1 cellular context compared by ENCODE assay signal in genomic region chr21:44890338-44890931, GRCh38.
TF ChIP-seq lines count a peak whose summit lies in the region.

No MANE protein-coding gene starts in this region.

TF ChIP-seq in HepG2, 621 proteins besides CTCF, POLR2A, EP300 and RAD21 (continued from another document and continues in another):
- TF ChIP-seq TEF (CRISPR knock-in tag; IDR thresholded peaks at IDR 0.05): no peak
- TF ChIP-seq ZNF687 (CRISPR knock-in tag; IDR thresholded peaks at IDR 0.05): peak; percentile 93
- TF ChIP-seq, protein P1, sequence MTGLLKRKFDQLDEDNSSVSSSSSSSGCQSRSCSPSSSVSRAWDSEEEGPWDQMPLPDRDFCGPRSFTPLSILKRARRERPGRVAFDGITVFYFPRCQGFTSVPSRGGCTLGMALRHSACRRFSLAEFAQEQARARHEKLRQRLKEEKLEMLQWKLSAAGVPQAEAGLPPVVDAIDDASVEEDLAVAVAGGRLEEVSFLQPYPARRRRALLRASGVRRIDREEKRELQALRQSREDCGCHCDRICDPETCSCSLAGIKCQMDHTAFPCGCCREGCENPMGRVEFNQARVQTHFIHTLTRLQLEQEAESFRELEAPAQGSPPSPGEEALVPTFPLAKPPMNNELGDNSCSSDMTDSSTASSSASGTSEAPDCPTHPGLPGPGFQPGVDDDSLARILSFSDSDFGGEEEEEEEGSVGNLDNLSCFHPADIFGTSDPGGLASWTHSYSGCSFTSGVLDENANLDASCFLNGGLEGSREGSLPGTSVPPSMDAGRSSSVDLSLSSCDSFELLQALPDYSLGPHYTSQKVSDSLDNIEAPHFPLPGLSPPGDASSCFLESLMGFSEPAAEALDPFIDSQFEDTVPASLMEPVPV (CRISPR knock-in tag; IDR thresholded peaks at IDR 0.05): no peak
- TF ChIP-seq ZNF619 (CRISPR knock-in tag; IDR thresholded peaks at IDR 0.05): no peak
- TF ChIP-seq ZSCAN30 (CRISPR knock-in tag; IDR thresholded peaks at IDR 0.05): no peak
- TF ChIP-seq ZNF563 (CRISPR knock-in tag; IDR thresholded peaks at IDR 0.05): no peak
- no peak for TF ChIP-seq ZNF772 (CRISPR knock-in tag; IDR thresholded peaks at IDR 0.05)
- TF ChIP-seq, protein P2, sequence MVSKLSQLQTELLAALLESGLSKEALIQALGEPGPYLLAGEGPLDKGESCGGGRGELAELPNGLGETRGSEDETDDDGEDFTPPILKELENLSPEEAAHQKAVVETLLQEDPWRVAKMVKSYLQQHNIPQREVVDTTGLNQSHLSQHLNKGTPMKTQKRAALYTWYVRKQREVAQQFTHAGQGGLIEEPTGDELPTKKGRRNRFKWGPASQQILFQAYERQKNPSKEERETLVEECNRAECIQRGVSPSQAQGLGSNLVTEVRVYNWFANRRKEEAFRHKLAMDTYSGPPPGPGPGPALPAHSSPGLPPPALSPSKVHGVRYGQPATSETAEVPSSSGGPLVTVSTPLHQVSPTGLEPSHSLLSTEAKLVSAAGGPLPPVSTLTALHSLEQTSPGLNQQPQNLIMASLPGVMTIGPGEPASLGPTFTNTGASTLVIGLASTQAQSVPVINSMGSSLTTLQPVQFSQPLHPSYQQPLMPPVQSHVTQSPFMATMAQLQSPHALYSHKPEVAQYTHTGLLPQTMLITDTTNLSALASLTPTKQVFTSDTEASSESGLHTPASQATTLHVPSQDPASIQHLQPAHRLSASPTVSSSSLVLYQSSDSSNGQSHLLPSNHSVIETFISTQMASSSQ (IDR thresholded peaks at IDR 0.05; ENCODE audit: low read depth): no peak
- TF ChIP-seq, protein P2 (CRISPR knock-in tag; IDR thresholded peaks at IDR 0.05; ENCODE audit: borderline replicate concordance): no peak
- TF ChIP-seq ZZZ3 (CRISPR knock-in tag; IDR thresholded peaks at IDR 0.05; ENCODE audit: borderline replicate concordance): no peak
- TF ChIP-seq DR1 (CRISPR knock-in tag; IDR thresholded peaks at IDR 0.05): no peak
- TF ChIP-seq NR2C2 (CRISPR knock-in tag; IDR thresholded peaks at IDR 0.05; ENCODE audit: borderline replicate concordance): no peak
- TF ChIP-seq GATAD1 (CRISPR knock-in tag; IDR thresholded peaks at IDR 0.05): no peak
- TF ChIP-seq RFXAP (CRISPR knock-in tag; IDR thresholded peaks at IDR 0.05; ENCODE audit: borderline replicate concordance): no peak
- TF ChIP-seq DPF2 (CRISPR knock-in tag; IDR thresholded peaks at IDR 0.05; ENCODE audit: borderline replicate concordance, low read depth): no peak
- peak; percentile 38; the same call in 1 of the 3 replicates for TF ChIP-seq MXI1 (IDR thresholded peaks at IDR 0.05; ENCODE audit: borderline replicate concordance, low read depth, low read length)
- no peak for TF ChIP-seq ZNF280B (CRISPR knock-in tag; IDR thresholded peaks at IDR 0.05; ENCODE audit: borderline replicate concordance)
- TF ChIP-seq TSC22D2 (CRISPR knock-in tag; IDR thresholded peaks at IDR 0.05; ENCODE audit: borderline replicate concordance): no peak
- TF ChIP-seq ZNF83 (CRISPR knock-in tag; IDR thresholded peaks at IDR 0.05; ENCODE audit: borderline replicate concordance): no peak
- no peak for TF ChIP-seq ZNF343 (CRISPR knock-in tag; IDR thresholded peaks at IDR 0.05)
- TF ChIP-seq ZMYM4 (CRISPR knock-in tag; IDR thresholded peaks at IDR 0.05): no peak
- no peak for TF ChIP-seq SALL2 (CRISPR knock-in tag; IDR thresholded peaks at IDR 0.05)
- no peak for TF ChIP-seq SIN3B (IDR thresholded peaks at IDR 0.05; ENCODE audit: low read length)
- no peak for TF ChIP-seq XBP1 (CRISPR knock-in tag; IDR thresholded peaks at IDR 0.05)
- TF ChIP-seq, protein P3, sequence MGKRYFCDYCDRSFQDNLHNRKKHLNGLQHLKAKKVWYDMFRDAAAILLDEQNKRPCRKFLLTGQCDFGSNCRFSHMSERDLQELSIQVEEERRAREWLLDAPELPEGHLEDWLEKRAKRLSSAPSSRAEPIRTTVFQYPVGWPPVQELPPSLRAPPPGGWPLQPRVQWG (CRISPR knock-in tag; IDR thresholded peaks at IDR 0.05; ENCODE audit: borderline replicate concordance, low read depth): no peak
- no peak for TF ChIP-seq SOX6 (IDR thresholded peaks at IDR 0.05)
- TF ChIP-seq SOX6 (CRISPR knock-in tag; IDR thresholded peaks at IDR 0.05): no peak
- TF ChIP-seq ZNF746 (CRISPR knock-in tag; IDR thresholded peaks at IDR 0.05): no peak
- TF ChIP-seq GABPA (IDR thresholded peaks at IDR 0.05; ENCODE audit: low read depth, low read length): no peak
- TF ChIP-seq GABPA (CRISPR knock-in tag; IDR thresholded peaks at IDR 0.05; ENCODE audit: low read depth): no peak
- TF ChIP-seq ZSCAN21 (CRISPR knock-in tag; IDR thresholded peaks at IDR 0.05; ENCODE audit: borderline replicate concordance): no peak
- TF ChIP-seq ZNF549 (CRISPR knock-in tag; IDR thresholded peaks at IDR 0.05): no peak
- TF ChIP-seq, protein P4, sequence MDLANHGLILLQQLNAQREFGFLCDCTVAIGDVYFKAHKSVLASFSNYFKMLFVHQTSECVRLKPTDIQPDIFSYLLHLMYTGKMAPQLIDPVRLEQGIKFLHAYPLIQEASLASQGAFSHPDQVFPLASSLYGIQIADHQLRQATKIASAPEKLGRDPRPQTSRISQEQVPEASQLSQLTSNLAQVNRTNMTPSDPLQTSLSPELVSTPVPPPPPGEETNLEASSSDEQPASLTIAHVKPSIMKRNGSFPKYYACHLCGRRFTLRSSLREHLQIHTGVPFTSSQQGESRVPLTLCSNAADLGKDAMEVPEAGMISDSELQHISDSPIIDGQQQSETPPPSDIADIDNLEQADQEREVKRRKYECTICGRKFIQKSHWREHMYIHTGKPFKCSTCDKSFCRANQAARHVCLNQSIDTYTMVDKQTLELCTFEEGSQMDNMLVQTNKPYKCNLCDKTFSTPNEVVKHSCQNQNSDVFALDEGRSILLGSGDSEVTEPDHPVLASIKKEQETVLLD (CRISPR knock-in tag; IDR thresholded peaks at IDR 0.05; ENCODE audit: low read depth): no peak
- TF ChIP-seq, protein P5, sequence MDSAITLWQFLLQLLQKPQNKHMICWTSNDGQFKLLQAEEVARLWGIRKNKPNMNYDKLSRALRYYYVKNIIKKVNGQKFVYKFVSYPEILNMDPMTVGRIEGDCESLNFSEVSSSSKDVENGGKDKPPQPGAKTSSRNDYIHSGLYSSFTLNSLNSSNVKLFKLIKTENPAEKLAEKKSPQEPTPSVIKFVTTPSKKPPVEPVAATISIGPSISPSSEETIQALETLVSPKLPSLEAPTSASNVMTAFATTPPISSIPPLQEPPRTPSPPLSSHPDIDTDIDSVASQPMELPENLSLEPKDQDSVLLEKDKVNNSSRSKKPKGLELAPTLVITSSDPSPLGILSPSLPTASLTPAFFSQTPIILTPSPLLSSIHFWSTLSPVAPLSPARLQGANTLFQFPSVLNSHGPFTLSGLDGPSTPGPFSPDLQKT (CRISPR knock-in tag; IDR thresholded peaks at IDR 0.05; ENCODE audit: borderline replicate concordance): no peak
- no peak for TF ChIP-seq JUND (CRISPR knock-in tag; IDR thresholded peaks at IDR 0.05)
- TF ChIP-seq FOXC1 (CRISPR knock-in tag; IDR thresholded peaks at IDR 0.05; ENCODE audit: borderline replicate concordance): no peak
- TF ChIP-seq, protein P6, sequence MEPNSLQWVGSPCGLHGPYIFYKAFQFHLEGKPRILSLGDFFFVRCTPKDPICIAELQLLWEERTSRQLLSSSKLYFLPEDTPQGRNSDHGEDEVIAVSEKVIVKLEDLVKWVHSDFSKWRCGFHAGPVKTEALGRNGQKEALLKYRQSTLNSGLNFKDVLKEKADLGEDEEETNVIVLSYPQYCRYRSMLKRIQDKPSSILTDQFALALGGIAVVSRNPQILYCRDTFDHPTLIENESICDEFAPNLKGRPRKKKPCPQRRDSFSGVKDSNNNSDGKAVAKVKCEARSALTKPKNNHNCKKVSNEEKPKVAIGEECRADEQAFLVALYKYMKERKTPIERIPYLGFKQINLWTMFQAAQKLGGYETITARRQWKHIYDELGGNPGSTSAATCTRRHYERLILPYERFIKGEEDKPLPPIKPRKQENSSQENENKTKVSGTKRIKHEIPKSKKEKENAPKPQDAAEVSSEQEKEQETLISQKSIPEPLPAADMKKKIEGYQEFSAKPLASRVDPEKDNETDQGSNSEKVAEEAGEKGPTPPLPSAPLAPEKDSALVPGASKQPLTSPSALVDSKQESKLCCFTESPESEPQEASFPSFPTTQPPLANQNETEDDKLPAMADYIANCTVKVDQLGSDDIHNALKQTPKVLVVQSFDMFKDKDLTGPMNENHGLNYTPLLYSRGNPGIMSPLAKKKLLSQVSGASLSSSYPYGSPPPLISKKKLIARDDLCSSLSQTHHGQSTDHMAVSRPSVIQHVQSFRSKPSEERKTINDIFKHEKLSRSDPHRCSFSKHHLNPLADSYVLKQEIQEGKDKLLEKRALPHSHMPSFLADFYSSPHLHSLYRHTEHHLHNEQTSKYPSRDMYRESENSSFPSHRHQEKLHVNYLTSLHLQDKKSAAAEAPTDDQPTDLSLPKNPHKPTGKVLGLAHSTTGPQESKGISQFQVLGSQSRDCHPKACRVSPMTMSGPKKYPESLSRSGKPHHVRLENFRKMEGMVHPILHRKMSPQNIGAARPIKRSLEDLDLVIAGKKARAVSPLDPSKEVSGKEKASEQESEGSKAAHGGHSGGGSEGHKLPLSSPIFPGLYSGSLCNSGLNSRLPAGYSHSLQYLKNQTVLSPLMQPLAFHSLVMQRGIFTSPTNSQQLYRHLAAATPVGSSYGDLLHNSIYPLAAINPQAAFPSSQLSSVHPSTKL (CRISPR knock-in tag; IDR thresholded peaks at IDR 0.05): no peak
- no peak for TF ChIP-seq ZNF644 (CRISPR knock-in tag; IDR thresholded peaks at IDR 0.05; ENCODE audit: low read depth)
- TF ChIP-seq, protein P7, sequence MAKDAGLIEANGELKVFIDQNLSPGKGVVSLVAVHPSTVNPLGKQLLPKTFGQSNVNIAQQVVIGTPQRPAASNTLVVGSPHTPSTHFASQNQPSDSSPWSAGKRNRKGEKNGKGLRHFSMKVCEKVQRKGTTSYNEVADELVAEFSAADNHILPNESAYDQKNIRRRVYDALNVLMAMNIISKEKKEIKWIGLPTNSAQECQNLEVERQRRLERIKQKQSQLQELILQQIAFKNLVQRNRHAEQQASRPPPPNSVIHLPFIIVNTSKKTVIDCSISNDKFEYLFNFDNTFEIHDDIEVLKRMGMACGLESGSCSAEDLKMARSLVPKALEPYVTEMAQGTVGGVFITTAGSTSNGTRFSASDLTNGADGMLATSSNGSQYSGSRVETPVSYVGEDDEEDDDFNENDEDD (CRISPR knock-in tag; IDR thresholded peaks at IDR 0.05; ENCODE audit: borderline replicate concordance): no peak
- TF ChIP-seq PHB2 (IDR thresholded peaks at IDR 0.05; ENCODE audit: partially characterized antibody): no peak
